1 cellular context compared by ENCODE assay signal in genomic region chr2:233693963-233694362, GRCh38.
TF ChIP-seq lines count a peak whose summit lies in the region.

No MANE protein-coding gene starts in this region.

TF ChIP-seq in A549, 52 proteins besides CTCF, POLR2A, EP300 and RAD21:
- no peak for TF ChIP-seq NFE2L2 (conservative IDR thresholded peaks at IDR 0.05; ENCODE audit: low read length)
- TF ChIP-seq, protein P1, sequence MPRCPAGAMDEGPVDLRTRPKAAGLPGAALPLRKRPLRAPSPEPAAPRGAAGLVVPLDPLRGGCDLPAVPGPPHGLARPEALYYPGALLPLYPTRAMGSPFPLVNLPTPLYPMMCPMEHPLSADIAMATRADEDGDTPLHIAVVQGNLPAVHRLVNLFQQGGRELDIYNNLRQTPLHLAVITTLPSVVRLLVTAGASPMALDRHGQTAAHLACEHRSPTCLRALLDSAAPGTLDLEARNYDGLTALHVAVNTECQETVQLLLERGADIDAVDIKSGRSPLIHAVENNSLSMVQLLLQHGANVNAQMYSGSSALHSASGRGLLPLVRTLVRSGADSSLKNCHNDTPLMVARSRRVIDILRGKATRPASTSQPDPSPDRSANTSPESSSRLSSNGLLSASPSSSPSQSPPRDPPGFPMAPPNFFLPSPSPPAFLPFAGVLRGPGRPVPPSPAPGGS (IDR thresholded peaks at IDR 0.05), result no peak
- TF ChIP-seq, protein P2, sequence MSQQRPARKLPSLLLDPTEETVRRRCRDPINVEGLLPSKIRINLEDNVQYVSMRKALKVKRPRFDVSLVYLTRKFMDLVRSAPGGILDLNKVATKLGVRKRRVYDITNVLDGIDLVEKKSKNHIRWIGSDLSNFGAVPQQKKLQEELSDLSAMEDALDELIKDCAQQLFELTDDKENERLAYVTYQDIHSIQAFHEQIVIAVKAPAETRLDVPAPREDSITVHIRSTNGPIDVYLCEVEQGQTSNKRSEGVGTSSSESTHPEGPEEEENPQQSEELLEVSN (IDR thresholded peaks at IDR 0.05; ENCODE audit: borderline replicate concordance, low read depth), result no peak
